8 cellular contexts compared by ENCODE assay signal in the genomic region with DNA sequence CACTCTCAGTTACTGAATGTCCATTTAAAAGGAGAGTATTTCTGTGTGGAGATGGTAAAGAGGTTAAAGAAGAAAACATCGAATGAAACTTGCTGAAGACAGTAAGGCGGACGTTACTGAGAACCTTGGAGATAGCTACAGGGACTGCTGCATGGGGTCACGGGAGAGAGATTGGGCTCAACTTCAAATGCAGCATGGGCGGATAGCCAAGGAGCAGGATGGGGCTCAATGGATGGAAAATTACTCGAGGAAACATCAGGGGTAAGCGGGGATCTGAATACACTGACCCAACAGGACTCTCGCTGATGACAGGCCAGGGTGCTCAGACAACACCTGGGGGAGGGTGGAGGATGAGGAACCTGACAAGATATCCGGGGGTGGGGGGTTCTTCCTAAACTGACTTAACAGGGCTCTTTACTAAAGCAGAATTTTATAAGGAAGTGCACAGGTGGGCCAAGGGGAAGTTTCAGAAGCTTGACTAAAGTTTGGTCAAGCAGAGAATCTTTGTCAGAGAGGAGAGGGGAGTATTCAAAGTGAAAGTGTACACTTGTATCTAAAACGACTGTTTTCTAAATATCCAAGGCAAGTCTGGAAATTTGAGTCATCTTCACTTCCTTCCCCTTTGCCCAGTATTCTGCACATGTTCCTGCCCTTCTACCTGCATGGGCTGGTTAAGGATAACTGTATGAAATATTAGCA. TPM values are rescaled to one million over a fixed set of nuclear protein-coding genes. Genes with fewer than 3 reads are reported as not detected.
DNase-seq lines count a peak whose midpoint lies in the region; ATAC-seq and TF ChIP-seq lines count a peak whose summit lies in the region.

No MANE protein-coding gene starts in this region.

- no peaks in the 10 kb centered on the region for H3K27me3 ChIP-seq in prostate gland (replicated peaks; ENCODE audit: insufficient read depth)
- H3K27me3 ChIP-seq in A673 (replicated peaks; ENCODE audit: insufficient read depth, low read depth, low read length, poor library complexity): no peaks in the 10 kb centered on the region

- peaks cover 28% of the 10 kb centered on the region for H3K4me1 Mint-ChIP-seq in T-helper 2 cell treated with Interferon-gamma antibody and Interleukin-4, amounts not matched to agents 5 μg/mL and 100 μg/mL, for 36 hours (ENCODE audit: low read depth)

- no peak for TF ChIP-seq CTCF in prostate gland (IDR thresholded peaks at IDR 0.05)
- TF ChIP-seq CTCF in A673 (conservative IDR thresholded peaks at IDR 0.05; ENCODE audit: low read depth, low read length): no peak

- POLR2A ChIA-PET in A673 (lab: Charles Lee; ENCODE audit: low non-redundant PET): no interaction called here

- intact Hi-C loops in left ventricle myocardium superior (cut with micrococcal nuclease): no loop called here
- intact Hi-C loops in cardiac septum (cut with DNase I): loop anchor here (5.0 to 10.0 kb wide), 2 partner anchors 286 to 544 kb away; no protein-coding TSS in a partner anchor
- intact Hi-C loops in prostate gland (cut with DNase I): loop anchor here (5.0 kb wide), 1 partner anchor 544 kb away; no protein-coding TSS in a partner anchor
- intact Hi-C loops in A673 (cut with micrococcal nuclease; ENCODE audit: unreplicated experiment): no loop called here

- peaks cover 8% of the 10 kb centered on the region for H3K4me1 ChIP-seq in prostate gland (replicated peaks)
- H3K4me1 ChIP-seq in A673 (ENCODE audit: insufficient read depth, low read length, poor library complexity, severe bottlenecking): no peaks in the 10 kb centered on the region

- DNase-seq in left ventricle myocardium superior (no peak), cardiac septum (ENCODE audit: low spot score) (no peak), prostate gland (ENCODE audit: low spot score) (no peak), NCI-H1694 treated with DMSO at 0.1 percent for 48 hours (lab: John Stamatoyannopoulos, UW) (no peak), A673 (ENCODE audit: low spot score) (no peak), NCI-H2196 treated with DMSO at 0.1 percent for 48 hours (lab: John Stamatoyannopoulos, UW; ENCODE audit: unreplicated experiment) (no peak)
- peak; percentile 16 for DNase-seq in T-helper 2 cell treated with Interferon-gamma antibody and Interleukin-4, amounts not matched to agents 5 μg/mL and 100 μg/mL, for 36 hours (ENCODE audit: low spot score)

- H3K4me3 Mint-ChIP-seq in T-helper 2 cell treated with Interferon-gamma antibody and Interleukin-4, amounts not matched to agents 5 μg/mL and 100 μg/mL, for 36 hours: peak overlapping the region; percentile 9

- TF ChIP-seq POLR2A in prostate gland (IDR thresholded peaks at IDR 0.05): no peak

- no TSS peak for BruUV-seq in A673 (replicated peaks; lab: Mats Ljungman, UMichigan)

- H3K4me3 ChIP-seq in prostate gland (no peak overlapping the region), A673 (ENCODE audit: low read depth, low read length, poor library complexity, severe bottlenecking) (no peak overlapping the region)

- H3K27me3 Mint-ChIP-seq in T-helper 2 cell treated with Interferon-gamma antibody and Interleukin-4, amounts not matched to agents 5 μg/mL and 100 μg/mL, for 36 hours (ENCODE audit: low read depth): peaks cover 3% of the 10 kb centered on the region

- WGBS in prostate gland: 54% methylated on average over 10 of the region's 10 CpGs

- no peaks in the 10 kb centered on the region for H3K36me3 ChIP-seq in prostate gland
- H3K36me3 ChIP-seq in A673 (ENCODE audit: insufficient read depth, low read length, poor library complexity, severe bottlenecking): no peaks in the 10 kb centered on the region

- no peaks in the 10 kb centered on the region for H3K36me3 Mint-ChIP-seq in T-helper 2 cell treated with Interferon-gamma antibody and Interleukin-4, amounts not matched to agents 5 μg/mL and 100 μg/mL, for 36 hours (ENCODE audit: low read depth)

- H3K27ac Mint-ChIP-seq in T-helper 2 cell treated with Interferon-gamma antibody and Interleukin-4, amounts not matched to agents 5 μg/mL and 100 μg/mL, for 36 hours: peak overlapping the region; percentile 14

- H3K9me3 ChIP-seq in prostate gland (no peaks in the 10 kb centered on the region), A673 (ENCODE audit: low read depth, low read length, poor library complexity, severe bottlenecking) (no peaks in the 10 kb centered on the region)

- CTCF ChIA-PET in A673 (lab: Charles Lee): no interaction called here

- peak; percentile 28 for ATAC-seq in left ventricle myocardium superior
- peak; percentile 72 for ATAC-seq in HG02981 (IDR thresholded peaks at IDR 0.05; ENCODE audit: unreplicated experiment)

- no peaks in the 10 kb centered on the region for H3K9me3 Mint-ChIP-seq in T-helper 2 cell treated with Interferon-gamma antibody and Interleukin-4, amounts not matched to agents 5 μg/mL and 100 μg/mL, for 36 hours

- H3K27ac ChIP-seq in prostate gland (peak overlapping the region; percentile 46 to 81), A673 (ENCODE audit: low read depth, low read length, poor library complexity, severe bottlenecking) (no peak overlapping the region)

RNA-seq across cellular contexts. Expression of a gene that starts 22.8 kb away (rescaled TPM):
- total RNA-seq in left ventricle myocardium superior (0.37 TPM), cardiac septum (10.5 TPM), prostate gland (under 1 TPM in 1 of 2 donors, not detected in 1; 0.41 TPM), A673 (2021) (not detected in 2 replicates)

RNA-seq across cellular contexts. Expression of a gene that starts 45.1 kb away (rescaled TPM):
- total RNA-seq in left ventricle myocardium superior: 9.0 TPM
- total RNA-seq in cardiac septum: 7.9 TPM
- 10 to 100 TPM; 36.3 to 41.6 TPM for total RNA-seq in prostate gland
- total RNA-seq in A673 (2021): 9.8 and 12.3 TPM in 2 replicates

Comparison
In these comparisons a context has a peak if more than half of its experiments do, and no peak if none do; other contexts are left out.
1. intact Hi-C loops: an anchor here in cardiac septum (5.0 to 10.0 kb wide) and prostate gland (5.0 kb wide); none called in left ventricle myocardium superior and A673.